Comparison of ENCODE assay signal across 10 cellular contexts in the genomic region with DNA sequence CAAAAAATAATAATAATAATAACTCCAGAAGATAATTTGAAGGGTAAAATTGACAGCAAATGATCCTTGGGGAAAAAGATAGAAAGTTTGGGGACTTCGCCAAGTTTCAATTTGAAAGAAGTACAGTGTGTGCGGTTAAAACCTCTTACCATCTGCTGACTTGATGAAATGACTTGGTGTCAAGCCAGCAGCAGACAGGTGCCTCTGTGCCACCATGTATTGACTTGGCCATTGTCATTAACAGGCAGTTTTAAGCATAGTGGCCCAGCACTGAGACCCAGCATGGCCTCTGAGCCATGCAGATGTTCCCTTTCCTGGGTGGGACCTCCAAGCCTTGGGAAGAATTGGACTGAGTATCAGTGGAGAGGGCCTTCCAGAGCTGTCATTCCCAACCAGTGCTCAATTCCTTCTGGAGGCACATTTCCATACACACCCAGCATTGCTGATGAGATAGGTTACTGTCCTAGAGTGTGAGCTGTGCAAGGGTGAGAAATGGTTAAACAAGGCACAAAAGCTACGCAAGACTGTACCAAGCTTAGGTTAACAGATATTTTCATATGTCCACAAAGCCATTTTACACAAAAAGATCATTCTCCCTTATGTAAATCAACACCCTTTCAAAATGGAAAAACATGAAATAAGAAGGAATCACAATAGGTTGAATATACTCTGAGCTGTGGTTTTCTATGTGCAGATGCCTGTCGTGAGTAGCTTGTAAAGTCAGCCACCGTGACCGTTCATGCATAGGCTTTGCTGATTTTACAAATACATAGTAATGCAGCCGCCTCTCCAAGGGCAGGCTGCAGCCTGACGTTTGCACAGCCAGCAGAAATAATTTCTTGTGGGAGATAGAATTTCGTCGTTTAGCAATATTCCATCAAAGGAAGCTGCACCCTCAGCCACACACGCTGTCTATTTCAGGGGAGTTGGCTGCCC. TPM values are rescaled to one million over a fixed set of nuclear protein-coding genes. Genes with fewer than 3 reads are reported as not detected.
A peak's percentile ranks its signal among the peaks of the same experiment; 100 is the strongest.
DNase-seq lines count a peak whose midpoint lies in the region; ATAC-seq and TF ChIP-seq lines count a peak whose summit lies in the region.
"Had no signal": no experiment of that assay in that cellular context is flagged by ENCODE, and none has a peak within 500 bp of the region (broad histone marks: within the 10 kb centered on the region; RNA-seq: fewer than 3 reads in every experiment).

No MANE protein-coding gene starts in this region.

- H3K27me3 ChIP-seq in OCI-LY3 (ENCODE audit: low read depth, low read length) (0 out of 2 replicates have a peak, but pooled peaks cover 14% of the 10 kb centered on the region), right cardiac atrium (ENCODE audit: control insufficient read depth, insufficient read depth) (no peaks in the 10 kb centered on the region), colonic mucosa (no peaks in the 10 kb centered on the region)

- peak; percentile 64 for DNase-seq in DMS 273 (lab: John Stamatoyannopoulos, UW; ENCODE audit: unreplicated experiment)
- no peak for DNase-seq in right cardiac atrium
- DNase-seq in NOMO-1 treated with dmso at 0.1 percent for 144 hours (lab: John Stamatoyannopoulos, UW; ENCODE audit: unreplicated experiment) = no peak
- no peak for DNase-seq in activated CD4-positive, alpha-beta memory T cell treated with anti-CD3 and anti-CD28 coated beads for 36 hours
- no peak for DNase-seq in colonic mucosa
- DNase-seq: activated naive CD8-positive, alpha-beta T cell treated with anti-CD3 and anti-CD28 coated beads, Interleukin-2, amount 50 U/mL, for 24 hours had no signal

- intact Hi-C loops in right cardiac atrium (cut with DNase I) = no loop called here
- intact Hi-C loops in activated CD4-positive, alpha-beta memory T cell treated with anti-CD3 and anti-CD28 coated beads for 36 hours (cut with micrococcal nuclease) = no loop called here
- intact Hi-C loops in colonic mucosa (cut with DNase I) = no loop called here

- H3K27ac Mint-ChIP-seq in activated CD4-positive, alpha-beta memory T cell treated with anti-CD3 and anti-CD28 coated beads for 36 hours = no peak overlapping the region
- H3K27ac Mint-ChIP-seq: activated naive CD8-positive, alpha-beta T cell treated with anti-CD3 and anti-CD28 coated beads, Interleukin-2, amount 50 U/mL, for 24 hours had no signal

- peak overlapping the region; percentile 5; the same call in 1 of the 2 replicates for H2AFZ ChIP-seq in OCI-LY3 (ENCODE audit: low read depth, low read length)

- H3K36me3 Mint-ChIP-seq in activated CD4-positive, alpha-beta memory T cell treated with anti-CD3 and anti-CD28 coated beads for 36 hours = no peaks in the 10 kb centered on the region

- peak overlapping the region; percentile 33 for H3K9ac ChIP-seq in OCI-LY3 (ENCODE audit: low read length)
- no peak overlapping the region for H3K9ac ChIP-seq in colonic mucosa (ENCODE audit: low read depth in 2 of 2, low read length in 2 of 2)

- TF ChIP-seq CTCF in OCI-LY3 (IDR thresholded peaks at IDR 0.05; ENCODE audit: low read depth, low read length) (no peak), colonic mucosa (IDR thresholded peaks at IDR 0.05) (no peak)

- CTCF ChIA-PET in activated CD4-positive, alpha-beta memory T cell treated with anti-CD3 and anti-CD28 coated beads for 36 hours (lab: Charles Lee) = interaction anchor here (1.2 kb wide), 1 partner anchor 141 kb away, joined by 3 read pairs; no protein-coding TSS in a partner anchor

- H3K4me3 Mint-ChIP-seq in activated CD4-positive, alpha-beta memory T cell treated with anti-CD3 and anti-CD28 coated beads for 36 hours = no peak overlapping the region
- H3K4me3 Mint-ChIP-seq: activated naive CD8-positive, alpha-beta T cell treated with anti-CD3 and anti-CD28 coated beads, Interleukin-2, amount 50 U/mL, for 24 hours had no signal

- H4K20me1 ChIP-seq in OCI-LY3 (ENCODE audit: insufficient read depth, low read length) = no peaks in the 10 kb centered on the region

- peak; percentile 81 for ATAC-seq in GM21381 (IDR thresholded peaks at IDR 0.05; ENCODE audit: unreplicated experiment)
- ATAC-seq in HG03432 (IDR thresholded peaks at IDR 0.05; ENCODE audit: unreplicated experiment) = peak; percentile 87
- no peak for ATAC-seq in right cardiac atrium
- ATAC-seq: activated naive CD8-positive, alpha-beta T cell treated with anti-CD3 and anti-CD28 coated beads, Interleukin-2, amount 50 U/mL, for 24 hours; SK-N-SH treated with all-trans-retinoic acid at 6 μM for 48 hours had no signal

- H3K9me3 ChIP-seq in OCI-LY3 (ENCODE audit: insufficient read depth, low read length) (no peaks in the 10 kb centered on the region), right cardiac atrium (ENCODE audit: control insufficient read depth, low read length) (no peaks in the 10 kb centered on the region), colonic mucosa (no peaks in the 10 kb centered on the region)

- no peaks in the 10 kb centered on the region for H3K4me1 Mint-ChIP-seq in activated CD4-positive, alpha-beta memory T cell treated with anti-CD3 and anti-CD28 coated beads for 36 hours (ENCODE audit: low read depth)
- H3K4me1 Mint-ChIP-seq: activated naive CD8-positive, alpha-beta T cell treated with anti-CD3 and anti-CD28 coated beads, Interleukin-2, amount 50 U/mL, for 24 hours had no signal

- H3K4me2 ChIP-seq in OCI-LY3 (ENCODE audit: low read length) = peak overlapping the region; percentile 74

- WGBS in right cardiac atrium = 65% methylated on average over 11 of the region's 11 CpGs

- H3K27ac ChIP-seq in OCI-LY3 (ENCODE audit: low read length) (peak overlapping the region; percentile 43), right cardiac atrium (ENCODE audit: low read length) (no peak overlapping the region), colonic mucosa (no peak overlapping the region)

- H3K9me3 Mint-ChIP-seq in activated CD4-positive, alpha-beta memory T cell treated with anti-CD3 and anti-CD28 coated beads for 36 hours = no peaks in the 10 kb centered on the region
- H3K9me3 Mint-ChIP-seq: activated naive CD8-positive, alpha-beta T cell treated with anti-CD3 and anti-CD28 coated beads, Interleukin-2, amount 50 U/mL, for 24 hours had no signal

- POLR2A ChIA-PET in activated CD4-positive, alpha-beta memory T cell treated with anti-CD3 and anti-CD28 coated beads for 36 hours (lab: Charles Lee) = no interaction called here

- peaks cover 36% of the 10 kb centered on the region for H3K4me1 ChIP-seq in OCI-LY3 (ENCODE audit: low read length)
- H3K4me1 ChIP-seq in right cardiac atrium (ENCODE audit: control insufficient read depth, insufficient read depth, low read length) = peaks cover 4% of the 10 kb centered on the region
- peaks cover 4% of the 10 kb centered on the region for H3K4me1 ChIP-seq in colonic mucosa

- no peaks in the 10 kb centered on the region for H3K36me3 ChIP-seq in OCI-LY3 (replicated peaks; ENCODE audit: low read depth, low read length)
- H3K36me3 ChIP-seq in colonic mucosa = no peaks in the 10 kb centered on the region

- H3K4me3 ChIP-seq in OCI-LY3 (ENCODE audit: low read length) (peak overlapping the region; percentile 56), right cardiac atrium (ENCODE audit: low read length) (no peak overlapping the region), colonic mucosa (no peak overlapping the region)

- no peaks in the 10 kb centered on the region for H3K27me3 Mint-ChIP-seq in activated CD4-positive, alpha-beta memory T cell treated with anti-CD3 and anti-CD28 coated beads for 36 hours
- H3K27me3 Mint-ChIP-seq: activated naive CD8-positive, alpha-beta T cell treated with anti-CD3 and anti-CD28 coated beads, Interleukin-2, amount 50 U/mL, for 24 hours had no signal

- no peaks in the 10 kb centered on the region for H3K79me2 ChIP-seq in OCI-LY3 (ENCODE audit: low read length)

RNA-seq across cellular contexts. Expression of a gene that starts 59.4 kb away (rescaled TPM):
- total RNA-seq in right cardiac atrium (10 to 100 TPM; 41.6 to 52.2 (median 49.1) TPM), colonic mucosa (10 to 100 TPM; 29.3 to 29.5 TPM)
- polyA plus RNA-seq in right cardiac atrium = 14.8 TPM
- 10 to 100 TPM; 35.8 to 37.8 TPM for total RNA-seq in activated CD4-positive, alpha-beta memory T cell treated with anti-CD3 and anti-CD28 coated beads for 36 hours

Comparison
In these comparisons a context has a peak if more than half of its experiments do, and no peak if none do; other contexts are left out.
1. ATAC-seq: peak in GM21381 (single experiment) and HG03432 (single experiment); none in right cardiac atrium (0 of 2).